ENCODE assay signal across 1 cellular context in genomic region chr16:67489401-67490083, GRCh38.
TF ChIP-seq lines count a peak whose summit lies in the region.

No MANE protein-coding gene starts in this region.

TF ChIP-seq in GM23338, 12 proteins besides CTCF, POLR2A, EP300 and RAD21 (continued from another document):
- TF ChIP-seq ZNF462 (CRISPR knock-in tag; IDR thresholded peaks at IDR 0.05), result no peak
- TF ChIP-seq ZNF114 (CRISPR knock-in tag; IDR thresholded peaks at IDR 0.05), result no peak
- TF ChIP-seq NANOG (IDR thresholded peaks at IDR 0.05; ENCODE audit: borderline replicate concordance), result no peak
- TF ChIP-seq STAT1 (IDR thresholded peaks at IDR 0.05; ENCODE audit: unreplicated experiment), result no peak
- TF ChIP-seq CREB1 (CRISPR knock-in tag; IDR thresholded peaks at IDR 0.05; ENCODE audit: low read depth), result no peak
TF ChIP-seq in GM23338: peak in this region for 0.
